31 cellular contexts compared by ENCODE assay signal in genomic region chr1:98286656-98287055, GRCh38.
"Had no signal": no experiment of that assay in that cellular context is flagged by ENCODE, and none has a peak within 500 bp of the region (broad histone marks: within the 10 kb centered on the region; RNA-seq: fewer than 3 reads in every experiment).

No MANE protein-coding gene starts in this region.

- H3K9me3 Mint-ChIP-seq: immature natural killer cell; nephron; neural crest cell; stimulated activated effector memory CD8-positive, alpha-beta T cell treated with anti-CD3 and anti-CD28 coated beads, Interleukin-12 subunit alpha, Interleukin-12 subunit beta, amount 100 ng/mL, for 72 hours had no signal

- H3K9me3 ChIP-seq: left lung, lower lobe of right lung, pancreas, prostate gland, suprapubic skin, thoracic aorta, tibial artery, upper lobe of right lung had no signal

- H3K36me3 Mint-ChIP-seq: naive thymus-derived CD8-positive, alpha-beta T cell; stimulated activated effector memory CD8-positive, alpha-beta T cell treated with anti-CD3 and anti-CD28 coated beads, Interleukin-12 subunit alpha, Interleukin-12 subunit beta, amount 100 ng/mL, for 72 hours had no signal

- ATAC-seq: left colon; left lung; lower lobe of right lung; naive thymus-derived CD8-positive, alpha-beta T cell; pancreas; right cardiac atrium; sciatic nerve; stimulated activated effector memory CD8-positive, alpha-beta T cell treated with anti-CD3 and anti-CD28 coated beads, Interleukin-12 subunit alpha, Interleukin-12 subunit beta, amount 100 ng/mL, for 72 hours; upper lobe of right lung had no signal

- H3K4me3 Mint-ChIP-seq: immature natural killer cell; naive thymus-derived CD8-positive, alpha-beta T cell; nephron; neural crest cell; stimulated activated effector memory CD8-positive, alpha-beta T cell treated with anti-CD3 and anti-CD28 coated beads, Interleukin-12 subunit alpha, Interleukin-12 subunit beta, amount 100 ng/mL, for 72 hours; stimulated activated naive CD8-positive, alpha-beta T cell treated with anti-CD3 and anti-CD28 coated beads, Interleukin-15, Interleukin-2, amounts not matched to agents 100 ng/mL and 50 ng/mL, for 24 hours had no signal

- DNase-seq: immature natural killer cell; kidney; left colon; left lung; lower lobe of right lung; mammary epithelial cell; mesenchymal stem cell; naive thymus-derived CD8-positive, alpha-beta T cell; nucleus accumbens; pancreas; posterior cingulate gyrus; retina; right cardiac atrium; stimulated activated CD4-positive, alpha-beta T cell treated with anti-CD3 and anti-CD28 coated beads, Interleukin-12 subunit alpha, Interleukin-12 subunit beta, amount 100 ng/mL, for 4 hours; stimulated activated CD4-positive, alpha-beta T cell treated with anti-CD3 and anti-CD28 coated beads, Interleukin-15, amount 100 ng/mL, for 24 hours; stimulated activated CD4-positive, alpha-beta T cell treated with anti-CD3 and anti-CD28 coated beads, Interleukin-4, amount 100 ng/mL, for 24 hours; stimulated activated naive CD4-positive, alpha-beta T cell; tibial artery; trophoblast cell; upper lobe of right lung had no signal

- H3K36me3 ChIP-seq: left lung, lower lobe of right lung, pancreas, prostate gland, suprapubic skin, thoracic aorta, tibial artery, upper lobe of right lung had no signal

- H3K27me3 Mint-ChIP-seq: naive thymus-derived CD8-positive, alpha-beta T cell; stimulated activated naive CD8-positive, alpha-beta T cell treated with anti-CD3 and anti-CD28 coated beads, Interleukin-15, Interleukin-2, amounts not matched to agents 100 ng/mL and 50 ng/mL, for 24 hours had no signal

- H3K27ac Mint-ChIP-seq: immature natural killer cell; naive thymus-derived CD8-positive, alpha-beta T cell; nephron; stimulated activated effector memory CD8-positive, alpha-beta T cell treated with anti-CD3 and anti-CD28 coated beads, Interleukin-12 subunit alpha, Interleukin-12 subunit beta, amount 100 ng/mL, for 72 hours; stimulated activated naive CD8-positive, alpha-beta T cell treated with anti-CD3 and anti-CD28 coated beads, Interleukin-15, Interleukin-2, amounts not matched to agents 100 ng/mL and 50 ng/mL, for 24 hours had no signal

- H3K27ac ChIP-seq: left lung, lower lobe of right lung, pancreas, prostate gland, skin epidermis, suprapubic skin, thoracic aorta, tibial artery, upper lobe of right lung had no signal

- H3K27me3 ChIP-seq: left lung, pancreas, suprapubic skin, tibial artery, upper lobe of right lung had no signal

- H3K4me1 Mint-ChIP-seq: naive thymus-derived CD8-positive, alpha-beta T cell; nephron; neural crest cell; stimulated activated effector memory CD8-positive, alpha-beta T cell treated with anti-CD3 and anti-CD28 coated beads, Interleukin-12 subunit alpha, Interleukin-12 subunit beta, amount 100 ng/mL, for 72 hours had no signal

- H3K4me3 ChIP-seq: left lung, lower lobe of right lung, pancreas, prostate gland, skin epidermis, suprapubic skin, thoracic aorta, tibial artery, upper lobe of right lung had no signal

- H3K4me1 ChIP-seq: left lung, lower lobe of right lung, pancreas, prostate gland, suprapubic skin, upper lobe of right lung had no signal

- FAIRE-seq: islet of Langerhans, urothelium cell line had no signal
